23 cellular contexts compared by ENCODE assay signal in the genomic region with DNA sequence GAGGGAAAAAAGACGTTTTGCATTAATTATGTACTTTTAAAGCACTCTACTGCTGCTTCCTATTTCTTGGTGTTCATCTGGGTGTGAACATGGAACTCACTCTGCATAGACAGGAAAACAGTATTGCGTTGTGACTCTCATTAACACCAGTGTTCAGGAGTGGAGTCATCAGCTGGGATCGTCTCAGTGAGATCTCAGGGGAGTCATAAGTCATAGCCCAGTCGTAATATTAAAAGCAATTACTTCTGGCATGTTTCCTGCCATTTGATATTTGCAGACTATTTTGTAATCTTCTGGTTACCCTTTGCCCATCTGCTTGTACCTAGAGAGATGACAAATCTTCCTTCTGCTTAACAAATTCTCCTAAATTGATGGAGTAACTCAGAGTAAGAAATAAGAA.
DNase-seq lines count a peak whose midpoint lies in the region; ATAC-seq lines count a peak whose summit lies in the region.
"Had no signal": no experiment of that assay in that cellular context is flagged by ENCODE, and none has a peak within 500 bp of the region (broad histone marks: within the 10 kb centered on the region; RNA-seq: fewer than 3 reads in every experiment).

No MANE protein-coding gene starts in this region.

- H3K9me3 ChIP-seq in SK-N-MC (ENCODE audit: low read depth, low read length): no peaks in the 10 kb centered on the region
- H3K9me3 ChIP-seq: body of pancreas, thoracic aorta had no signal

- POLR2A ChIA-PET in activated CD4-positive, alpha-beta memory T cell treated with anti-CD3 and anti-CD28 coated beads, Interleukin-2, amount 10 ng/mL, durations not matched to agents 7 days and 5 days (lab: Charles Lee): no interaction called here

- H3K36me3 ChIP-seq in SK-N-MC (ENCODE audit: insufficient read depth, low read length): no peaks in the 10 kb centered on the region
- H3K36me3 ChIP-seq: thoracic aorta had no signal

- H3K36me3 Mint-ChIP-seq in activated CD4-positive, alpha-beta memory T cell treated with anti-CD3 and anti-CD28 coated beads, Interleukin-2, amount 10 ng/mL, durations not matched to agents 7 days and 5 days (ENCODE audit: low read depth): no peaks in the 10 kb centered on the region
- H3K36me3 Mint-ChIP-seq in natural killer cell treated with Interleukin-12 subunit alpha and Interleukin-12 subunit beta and Interleukin-15 and Interleukin-18, amount 100 ng/mL, for 72 hours: peaks cover 4% of the 10 kb centered on the region
- H3K36me3 Mint-ChIP-seq: CD4-positive, CD25-positive, alpha-beta regulatory T cell; natural killer cell had no signal

- H3K27ac ChIP-seq in SK-N-MC: no peak overlapping the region
- H3K27ac ChIP-seq: 22Rv1, body of pancreas, thoracic aorta had no signal

- H3K27me3 Mint-ChIP-seq in activated CD4-positive, alpha-beta memory T cell treated with anti-CD3 and anti-CD28 coated beads, Interleukin-2, amount 10 ng/mL, durations not matched to agents 7 days and 5 days: no peaks in the 10 kb centered on the region
- no peaks in the 10 kb centered on the region for H3K27me3 Mint-ChIP-seq in natural killer cell treated with Interleukin-12 subunit alpha and Interleukin-12 subunit beta and Interleukin-15 and Interleukin-18, amount 100 ng/mL, for 72 hours
- H3K27me3 Mint-ChIP-seq: activated CD4-positive, alpha-beta T cell treated with anti-CD3 and anti-CD28 coated beads for 36 hours; activated T-helper 17 cell treated with anti-CD3 and anti-CD28 coated beads, Interleukin-2, amount 50 U/mL, for 72 hours; CD4-positive, CD25-positive, alpha-beta regulatory T cell; stimulated activated naive CD8-positive, alpha-beta T cell treated with anti-CD3 and anti-CD28 coated beads, Interleukin-15, Interleukin-2, amounts not matched to agents 100 ng/mL and 50 ng/mL, for 24 hours had no signal

- peak; percentile 44 for DNase-seq in DMS 273 (lab: John Stamatoyannopoulos, UW; ENCODE audit: unreplicated experiment)
- no peak for DNase-seq in DMS 273 treated with DMSO at 0.1 percent for 48 hours (lab: John Stamatoyannopoulos, UW)
- peak; percentile 89 for DNase-seq in NCI-H2171 (lab: John Stamatoyannopoulos, UW)
- DNase-seq in SK-N-MC (ENCODE audit: low read depth, low spot score): peak; percentile 74
- DNase-seq in skeletal muscle cell (ENCODE audit: low read depth): peak; percentile 19
- DNase-seq in cardiac septum (ENCODE audit: low spot score): no peak
- no peak for DNase-seq in activated CD4-positive, alpha-beta memory T cell treated with anti-CD3 and anti-CD28 coated beads, Interleukin-2, amount 10 ng/mL, durations not matched to agents 7 days and 5 days
- DNase-seq in natural killer cell treated with Interleukin-12 subunit alpha and Interleukin-12 subunit beta and Interleukin-15 and Interleukin-18, amount 100 ng/mL, for 72 hours (ENCODE audit: low spot score): no peak
- DNase-seq: activated CD4-positive, alpha-beta T cell treated with anti-CD3 and anti-CD28 coated beads for 36 hours; activated naive CD4-positive, alpha-beta T cell treated with anti-CD3 and anti-CD28 coated beads, Interleukin-2, amount 50 U/mL, for 16 hours; body of pancreas; CD4-positive, CD25-positive, alpha-beta regulatory T cell; midbrain; natural killer cell; NCI-H2081 treated with DMSO at 0.1 percent for 48 hours; NCI-H526 treated with DMSO at 0.1 percent for 48 hours; SHP77 treated with DMSO at 0.1 percent for 48 hours; small intestine; stimulated activated CD4-positive, alpha-beta T cell treated with anti-CD3 and anti-CD28 coated beads, Interleukin-1b, Interleukin-23, amount 100 ng/mL, for 48 hours had no signal

- ATAC-seq in natural killer cell treated with Interleukin-12 subunit alpha and Interleukin-12 subunit beta and Interleukin-15 and Interleukin-18, amount 100 ng/mL, for 72 hours: no peak
- ATAC-seq: activated CD4-positive, alpha-beta T cell treated with anti-CD3 and anti-CD28 coated beads for 36 hours; activated T-helper 17 cell treated with anti-CD3 and anti-CD28 coated beads, Interleukin-2, amount 50 U/mL, for 72 hours; body of pancreas; natural killer cell had no signal

- no peak overlapping the region for H3K4me3 Mint-ChIP-seq in activated CD4-positive, alpha-beta memory T cell treated with anti-CD3 and anti-CD28 coated beads, Interleukin-2, amount 10 ng/mL, durations not matched to agents 7 days and 5 days
- H3K4me3 Mint-ChIP-seq in natural killer cell treated with Interleukin-12 subunit alpha and Interleukin-12 subunit beta and Interleukin-15 and Interleukin-18, amount 100 ng/mL, for 72 hours: no peak overlapping the region
- H3K4me3 Mint-ChIP-seq: activated CD4-positive, alpha-beta T cell treated with anti-CD3 and anti-CD28 coated beads for 36 hours; activated T-helper 17 cell treated with anti-CD3 and anti-CD28 coated beads, Interleukin-2, amount 50 U/mL, for 72 hours; CD4-positive, CD25-positive, alpha-beta regulatory T cell; natural killer cell; stimulated activated naive CD8-positive, alpha-beta T cell treated with anti-CD3 and anti-CD28 coated beads, Interleukin-15, Interleukin-2, amounts not matched to agents 100 ng/mL and 50 ng/mL, for 24 hours had no signal

- H3K27ac Mint-ChIP-seq in activated CD4-positive, alpha-beta memory T cell treated with anti-CD3 and anti-CD28 coated beads, Interleukin-2, amount 10 ng/mL, durations not matched to agents 7 days and 5 days: no peak overlapping the region
- H3K27ac Mint-ChIP-seq in natural killer cell treated with Interleukin-12 subunit alpha and Interleukin-12 subunit beta and Interleukin-15 and Interleukin-18, amount 100 ng/mL, for 72 hours: no peak overlapping the region
- H3K27ac Mint-ChIP-seq: activated CD4-positive, alpha-beta T cell treated with anti-CD3 and anti-CD28 coated beads for 36 hours; activated T-helper 17 cell treated with anti-CD3 and anti-CD28 coated beads, Interleukin-2, amount 50 U/mL, for 72 hours; CD4-positive, CD25-positive, alpha-beta regulatory T cell; natural killer cell; stimulated activated naive CD8-positive, alpha-beta T cell treated with anti-CD3 and anti-CD28 coated beads, Interleukin-15, Interleukin-2, amounts not matched to agents 100 ng/mL and 50 ng/mL, for 24 hours had no signal

- no peaks in the 10 kb centered on the region for H3K4me1 Mint-ChIP-seq in activated CD4-positive, alpha-beta memory T cell treated with anti-CD3 and anti-CD28 coated beads, Interleukin-2, amount 10 ng/mL, durations not matched to agents 7 days and 5 days
- no peaks in the 10 kb centered on the region for H3K4me1 Mint-ChIP-seq in natural killer cell treated with Interleukin-12 subunit alpha and Interleukin-12 subunit beta and Interleukin-15 and Interleukin-18, amount 100 ng/mL, for 72 hours (ENCODE audit: low read depth in 2 of 2)
- H3K4me1 Mint-ChIP-seq: activated CD4-positive, alpha-beta T cell treated with anti-CD3 and anti-CD28 coated beads for 36 hours; activated T-helper 17 cell treated with anti-CD3 and anti-CD28 coated beads, Interleukin-2, amount 50 U/mL, for 72 hours; CD4-positive, CD25-positive, alpha-beta regulatory T cell; natural killer cell had no signal

- intact Hi-C loops in cardiac septum (cut with DNase I): no loop called here

- H3K9me3 Mint-ChIP-seq in activated CD4-positive, alpha-beta memory T cell treated with anti-CD3 and anti-CD28 coated beads, Interleukin-2, amount 10 ng/mL, durations not matched to agents 7 days and 5 days: no peaks in the 10 kb centered on the region
- peaks cover 14% of the 10 kb centered on the region for H3K9me3 Mint-ChIP-seq in natural killer cell treated with Interleukin-12 subunit alpha and Interleukin-12 subunit beta and Interleukin-15 and Interleukin-18, amount 100 ng/mL, for 72 hours
- H3K9me3 Mint-ChIP-seq: stimulated activated naive CD8-positive, alpha-beta T cell treated with anti-CD3 and anti-CD28 coated beads, Interleukin-15, Interleukin-2, amounts not matched to agents 100 ng/mL and 50 ng/mL, for 24 hours had no signal

- H3K4me3 ChIP-seq in SK-N-MC (no peak overlapping the region), skeletal muscle cell (ENCODE audit: low read depth, low read length) (no peak overlapping the region)
- H3K4me3 ChIP-seq: body of pancreas, thoracic aorta had no signal

- no peak overlapping the region for H3K9ac ChIP-seq in SK-N-MC (ENCODE audit: insufficient read length)

- CTCF ChIA-PET in activated CD4-positive, alpha-beta memory T cell treated with anti-CD3 and anti-CD28 coated beads, Interleukin-2, amount 10 ng/mL, durations not matched to agents 7 days and 5 days (lab: Charles Lee): no interaction called here

Comparison
In these comparisons a context has a peak if more than half of its experiments do, and no peak if none do; other contexts are left out.
1. DNase-seq: peak in DMS 273 (single experiment), NCI-H2171 (single experiment), SK-N-MC (single experiment) and skeletal muscle cell (single experiment); none in DMS 273 treated with DMSO at 0.1 percent for 48 hours (single experiment), cardiac septum (single experiment), activated CD4-positive, alpha-beta memory T cell treated with anti-CD3 and anti-CD28 coated beads, Interleukin-2, amount 10 ng/mL, durations not matched to agents 7 days and 5 days (single experiment) and natural killer cell treated with Interleukin-12 subunit alpha and Interleukin-12 subunit beta and Interleukin-15 and Interleukin-18, amount 100 ng/mL, for 72 hours (single experiment).